11 cellular contexts compared by ENCODE assay signal in genomic region chrX:92232182-92232581, GRCh38.
DNase-seq lines count a peak whose midpoint lies in the region; ATAC-seq and TF ChIP-seq lines count a peak whose summit lies in the region.
"Had no signal": no experiment of that assay in that cellular context is flagged by ENCODE, and none has a peak within 500 bp of the region (broad histone marks: within the 10 kb centered on the region; RNA-seq: fewer than 3 reads in every experiment).

No MANE protein-coding gene starts in this region.

- H3K4ac ChIP-seq in IMR-90 (ENCODE audit: low read depth, low read length): no peak overlapping the region

- DNase-seq in Caco-2 (peak in 1 of 2 experiments; percentile 0), IMR-90 (peak; percentile 2), ascending aorta (ENCODE audit: low spot score in 2 of 2) (no peak), kidney glomerular epithelial cell (lab: John Stamatoyannopoulos, UW) (no peak), occipital lobe (lab: John Stamatoyannopoulos, UW) (no peak), NCI-H1048 (lab: John Stamatoyannopoulos, UW) (no peak)
- DNase-seq in activated naive CD4-positive, alpha-beta T cell treated with anti-CD3 and anti-CD28 coated beads, Interleukin-2, amount 50 U/mL, for 16 hours: no peak
- DNase-seq: activated gamma-delta T cell, NCI-H2029 treated with DMSO at 0.1 percent for 48 hours had no signal

- no peak overlapping the region for H3K56ac ChIP-seq in IMR-90 (ENCODE audit: extremely low read depth, insufficient read depth, low read length)

- H3K27ac Mint-ChIP-seq in Caco-2 (ENCODE audit: unreplicated experiment): no peak overlapping the region

- H3K4me3 ChIP-seq in Caco-2 (ENCODE audit: low read depth, low read length): no peak overlapping the region
- H3K4me3 ChIP-seq in IMR-90 (ENCODE audit: insufficient read depth, low read depth, low read length): no peak overlapping the region
- H3K4me3 ChIP-seq in ascending aorta: no peak overlapping the region
- H3K4me3 ChIP-seq in liver (ENCODE audit: low read depth in 1 of 3, low read length in 3 of 3): no peak overlapping the region

- in situ Hi-C loops in IMR-90 (cut with MboI; ENCODE audit: low sequenced_read_pairs): no loop called here

- BruUV-seq in Caco-2 (replicated peaks; lab: Mats Ljungman, UMichigan) (no TSS peak), IMR-90 (replicated peaks; lab: Mats Ljungman, UMichigan) (no TSS peak)

- WGBS in IMR-90 (ENCODE audit: extremely low coverage in 2 of 2, insufficient read length in 1 of 2), 2 experiments: no CpG with 5 or more reads among the region's 3 CpGs
- WGBS in liver: 68% methylated on average over 3 of the region's 3 CpGs

- H2BK15ac ChIP-seq in IMR-90 (ENCODE audit: low read depth, low read length): no peak overlapping the region

- H3K18ac ChIP-seq in IMR-90 (ENCODE audit: low read depth, low read length): no peak overlapping the region

- H3K14ac ChIP-seq in IMR-90 (replicated peaks; ENCODE audit: low read depth, low read length): no peak overlapping the region

- no peak overlapping the region for H3K27ac ChIP-seq in IMR-90 (ENCODE audit: insufficient read depth, low read length)
- H3K27ac ChIP-seq in ascending aorta: no peak overlapping the region
- no peak overlapping the region for H3K27ac ChIP-seq in liver (ENCODE audit: low read depth in 1 of 2, low read length in 2 of 2)

- dilution Hi-C loops in IMR-90 (cut with HindIII; ENCODE audit: low sequenced_read_pairs, unreplicated experiment): no loop called here

- H2BK5ac ChIP-seq in IMR-90 (ENCODE audit: low read depth, low read length, poor library complexity, severe bottlenecking): no peak overlapping the region

- no peaks in the 10 kb centered on the region for H3K4me1 Mint-ChIP-seq in Caco-2 (ENCODE audit: low read depth, unreplicated experiment)

- H3K9me3 ChIP-seq in Caco-2: no peaks in the 10 kb centered on the region
- no peaks in the 10 kb centered on the region for H3K9me3 ChIP-seq in IMR-90 (ENCODE audit: control insufficient read depth, insufficient read depth, low read length)
- H3K9me3 ChIP-seq in ascending aorta: no peaks in the 10 kb centered on the region
- H3K9me3 ChIP-seq in liver (ENCODE audit: control insufficient read depth in 4 of 4, low read length in 3 of 4): no peaks in the 10 kb centered on the region

- H3K27me3 ChIP-seq in Caco-2 (replicated peaks; ENCODE audit: control insufficient read depth, insufficient read depth, low read length) (no peaks in the 10 kb centered on the region), IMR-90 (ENCODE audit: control insufficient read depth, insufficient read depth, low read length) (no peaks in the 10 kb centered on the region), ascending aorta (no peaks in the 10 kb centered on the region), liver (ENCODE audit: control insufficient read depth in 4 of 4, insufficient read depth in 4 of 4, low read length in 3 of 4) (no peaks in the 10 kb centered on the region)

- peak; percentile 36 to 46 for TF ChIP-seq CTCF in Caco-2 (IDR thresholded peaks at IDR 0.05; ENCODE audit: insufficient read depth in 1 of 2, low read depth in 1 of 2, low read length in 1 of 2, severe bottlenecking in 1 of 2, unreplicated experiment in 1 of 2)
- peak; percentile 42 for TF ChIP-seq CTCF in IMR-90 (conservative IDR thresholded peaks at IDR 0.05; ENCODE audit: low read depth, low read length)
- peak in 2 of 3 experiments; percentile 20 to 42 for TF ChIP-seq CTCF in ascending aorta (IDR thresholded peaks at IDR 0.05)
- TF ChIP-seq CTCF in liver (IDR thresholded peaks at IDR 0.05; ENCODE audit: low read depth, low read length, missing input control): peak; percentile 20

- H3K36me3 Mint-ChIP-seq in Caco-2 (ENCODE audit: insufficient read depth, unreplicated experiment): no peaks in the 10 kb centered on the region

- H3K27me3 Mint-ChIP-seq in Caco-2 (ENCODE audit: insufficient read depth, unreplicated experiment): no peaks in the 10 kb centered on the region

- H3K9ac ChIP-seq in IMR-90 (ENCODE audit: low read depth, low read length): no peak overlapping the region
- no peak overlapping the region for H3K9ac ChIP-seq in liver (ENCODE audit: low read depth in 1 of 2, low read length in 2 of 2)

- no peak overlapping the region for H2BK120ac ChIP-seq in IMR-90 (ENCODE audit: low read depth, low read length)

- intact Hi-C loops in Caco-2 (cut with micrococcal nuclease; ENCODE audit: unreplicated experiment): loop anchor here (5.0 kb wide), 1 partner anchor 1305 kb away; no protein-coding TSS in a partner anchor
- intact Hi-C loops in IMR-90 (cut with micrococcal nuclease): loop anchor here (5.0 to 10.0 kb wide), 2 partner anchors 1193 to 1305 kb away; no protein-coding TSS in a partner anchor
- intact Hi-C loops in ascending aorta (cut with DNase I): no loop called here

- no peaks in the 10 kb centered on the region for H3K9me3 Mint-ChIP-seq in Caco-2 (ENCODE audit: unreplicated experiment)

- H2AK5ac ChIP-seq in IMR-90 (ENCODE audit: low read depth, low read length): no peak overlapping the region

- H4K20me1 ChIP-seq in IMR-90 (ENCODE audit: insufficient read depth, low read length): no peaks in the 10 kb centered on the region

- POLR2A ChIA-PET in Caco-2 (lab: Charles Lee) (no interaction called here), IMR-90 (lab: Charles Lee; ENCODE audit: unreplicated experiment) (no interaction called here)

- H3K23ac ChIP-seq in IMR-90 (ENCODE audit: low read depth, low read length): no peak overlapping the region

- TF ChIP-seq POLR2A in IMR-90 (IDR thresholded peaks at IDR 0.05; ENCODE audit: low read depth, low read length): no peak

- H3K9me1 ChIP-seq in IMR-90 (ENCODE audit: insufficient read depth, low read length): no peaks in the 10 kb centered on the region

- no peak overlapping the region for H3K4me2 ChIP-seq in IMR-90 (ENCODE audit: low read depth, low read length)

- no peak overlapping the region for H2AK9ac ChIP-seq in IMR-90 (replicated peaks; ENCODE audit: low read depth, low read length, poor library complexity)

- no peak overlapping the region for H4K5ac ChIP-seq in IMR-90 (ENCODE audit: low read depth, low read length)

- no peak overlapping the region for H4K8ac ChIP-seq in IMR-90 (ENCODE audit: low read depth in 2 of 2, low read length in 2 of 2)

- no peak overlapping the region for H4K91ac ChIP-seq in IMR-90 (ENCODE audit: insufficient read depth, low read depth, low read length)

- CTCF ChIA-PET in Caco-2 (lab: Charles Lee) (no interaction called here), IMR-90 (lab: Yijun Ruan, JAX) (no interaction called here)

- peak; percentile 42 for TF ChIP-seq RAD21 in IMR-90 (IDR thresholded peaks at IDR 0.05; ENCODE audit: low read length)
- peak in 1 of 2 donors; percentile 57 for TF ChIP-seq RAD21 in liver (IDR thresholded peaks at IDR 0.05)

- no peak overlapping the region for H2BK20ac ChIP-seq in IMR-90 (ENCODE audit: low read depth, low read length)

- H3K4me3 Mint-ChIP-seq in Caco-2 (ENCODE audit: unreplicated experiment): no peak overlapping the region

- H3K4me1 ChIP-seq in Caco-2: no peaks in the 10 kb centered on the region
- no peaks in the 10 kb centered on the region for H3K4me1 ChIP-seq in IMR-90 (ENCODE audit: control insufficient read depth, insufficient read depth, low read length)
- no peaks in the 10 kb centered on the region for H3K4me1 ChIP-seq in ascending aorta
- no peaks in the 10 kb centered on the region for H3K4me1 ChIP-seq in liver (ENCODE audit: control insufficient read depth in 4 of 4, insufficient read depth in 4 of 4, low read length in 3 of 4)

- H3K79me1 ChIP-seq in IMR-90 (ENCODE audit: low read depth in 1 of 2, low read length in 2 of 2): no peaks in the 10 kb centered on the region

- peak; percentile 51; the same call in 1 of the 2 replicates for ATAC-seq in IMR-90 (ENCODE audit: low read depth)
- ATAC-seq: esophagus mucosa had no signal

- no peak overlapping the region for H2AFZ ChIP-seq in IMR-90 (replicated peaks; ENCODE audit: low read length, poor library complexity)

- H3K36me3 ChIP-seq in Caco-2 (ENCODE audit: control insufficient read depth, insufficient read depth, low read length) (no peaks in the 10 kb centered on the region), IMR-90 (ENCODE audit: control insufficient read depth, insufficient read depth, low read length) (no peaks in the 10 kb centered on the region), ascending aorta (no peaks in the 10 kb centered on the region), liver (ENCODE audit: control insufficient read depth in 4 of 4, insufficient read depth in 3 of 4, low read depth in 1 of 4, low read length in 3 of 4) (no peaks in the 10 kb centered on the region)

TF ChIP-seq in IMR-90, 13 proteins besides CTCF, POLR2A, EP300 and RAD21 (continues in another document):
- no peak for TF ChIP-seq USF2 (IDR thresholded peaks at IDR 0.05; ENCODE audit: low read depth, low read length)
- no peak for TF ChIP-seq MAFK (IDR thresholded peaks at IDR 0.05; ENCODE audit: low read depth, low read length)

TF ChIP-seq in liver, 16 proteins besides CTCF, POLR2A, EP300 and RAD21:
- TF ChIP-seq FOXA1 (IDR thresholded peaks at IDR 0.05): no peak
- TF ChIP-seq MAX (IDR thresholded peaks at IDR 0.05): no peak
- no peak for TF ChIP-seq EGR1 (IDR thresholded peaks at IDR 0.05; ENCODE audit: low read depth in 2 of 2)
- TF ChIP-seq RXRA (IDR thresholded peaks at IDR 0.05): no peak
- no peak for TF ChIP-seq HNF4A (conservative IDR thresholded peaks at IDR 0.05)
- TF ChIP-seq HNF4G (IDR thresholded peaks at IDR 0.05): no peak
